Comparison of ENCODE assay signal across 9 cellular contexts in the genomic region with DNA sequence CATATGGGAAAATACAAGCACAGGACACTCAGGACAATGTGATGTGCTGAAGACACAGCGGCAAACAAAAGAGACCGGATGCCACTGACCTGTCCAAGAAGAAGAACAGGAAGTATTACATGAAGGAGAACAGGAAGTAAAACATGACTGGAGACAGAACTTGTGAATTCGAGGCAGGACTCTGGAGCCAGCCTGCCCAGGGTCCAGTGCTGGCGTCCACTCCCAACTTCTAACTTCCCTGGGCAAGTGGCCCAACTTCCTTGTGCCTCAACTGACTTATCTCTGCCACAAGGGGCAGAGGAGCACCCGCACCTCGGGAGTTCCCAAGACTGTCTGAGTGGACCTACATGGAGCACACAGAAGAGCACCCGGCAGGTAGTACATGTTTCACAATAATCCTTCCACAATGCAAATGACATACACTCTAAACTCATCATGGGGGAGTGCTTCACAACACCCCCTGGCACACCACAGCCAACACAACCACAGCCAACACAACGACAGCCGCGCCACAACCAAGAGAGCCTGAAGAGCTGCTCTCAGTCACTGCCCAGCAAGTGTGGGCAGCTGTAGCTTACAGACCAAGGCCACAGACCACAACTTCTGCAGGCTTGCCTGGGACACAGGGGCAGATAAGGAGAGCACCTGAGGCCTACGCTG. TPM values are rescaled to one million over a fixed set of nuclear protein-coding genes. Genes with fewer than 3 reads are reported as not detected.
DNase-seq lines count a peak whose midpoint lies in the region; ATAC-seq and TF ChIP-seq lines count a peak whose summit lies in the region.
"Had no signal": no experiment of that assay in that cellular context is flagged by ENCODE, and none has a peak within 500 bp of the region (broad histone marks: within the 10 kb centered on the region; RNA-seq: fewer than 3 reads in every experiment).

No MANE protein-coding gene starts in this region.

- no peak overlapping the region for H3K4me3 ChIP-seq in MG63
- H3K4me3 ChIP-seq in cardiac fibroblast (replicated peaks in 1 of 2; ENCODE audit: low read depth in 2 of 2, low read length in 2 of 2): no peak overlapping the region
- H3K4me3 ChIP-seq in SJCRH30: no peak overlapping the region
- H3K4me3 ChIP-seq: tibial nerve had no signal

- peaks cover 8% of the 10 kb centered on the region for H3K4me1 ChIP-seq in SJCRH30

- H3K4me3 Mint-ChIP-seq in CD14-positive monocyte: peak overlapping the region in 1 of 2 donors; percentile 87

- TF ChIP-seq CTCF in CD14-positive monocyte (IDR thresholded peaks at IDR 0.05) (peak; percentile 74), cardiac fibroblast (IDR thresholded peaks at IDR 0.05; ENCODE audit: low read depth, low read length) (peak; percentile 38)

- peak overlapping the region; percentile 89 to 96 (median 93) for H3K27ac Mint-ChIP-seq in CD14-positive monocyte

- no peaks in the 10 kb centered on the region for H3K27me3 Mint-ChIP-seq in CD14-positive monocyte (ENCODE audit: low read depth in 3 of 3)

- H3K36me3 ChIP-seq in MG63: no peaks in the 10 kb centered on the region
- peaks cover 15% of the 10 kb centered on the region for H3K36me3 ChIP-seq in SJCRH30
- H3K36me3 ChIP-seq: tibial nerve had no signal

- no peak overlapping the region for H3K27ac ChIP-seq in SJCRH30

- H3K4me1 Mint-ChIP-seq in CD14-positive monocyte: peaks cover 51% of the 10 kb centered on the region

- H3K27me3 ChIP-seq in MG63 (no peaks in the 10 kb centered on the region), SJCRH30 (no peaks in the 10 kb centered on the region)
- H3K27me3 ChIP-seq: tibial nerve had no signal

- intact Hi-C loops in CD14-positive monocyte (cut with micrococcal nuclease): no loop called here

- DNase-seq in CD14-positive monocyte (ENCODE audit: low spot score): peak; percentile 64
- DNase-seq in MG63: peak; percentile 43
- DNase-seq in cardiac fibroblast (ENCODE audit: low read depth in 2 of 2): peak; percentile 51 to 59
- DNase-seq in myocyte (ENCODE audit: low read depth): peak; percentile 44
- DNase-seq in SJCRH30: no peak
- DNase-seq in COR-L47 (lab: John Stamatoyannopoulos, UW): no peak
- no peak for DNase-seq in activated effector memory CD4-positive, alpha-beta T cell treated with anti-CD3 and anti-CD28 coated beads, Interleukin-2, amount 50 U/mL, for 16 hours

- no peak for ATAC-seq in HG02852 (IDR thresholded peaks at IDR 0.05; ENCODE audit: unreplicated experiment)

- no peaks in the 10 kb centered on the region for H3K9me3 Mint-ChIP-seq in CD14-positive monocyte

- H3K36me3 Mint-ChIP-seq in CD14-positive monocyte: peaks cover 8 to 22% of the 10 kb centered on the region in 2 donors

- H3K9me3 ChIP-seq in MG63 (no peaks in the 10 kb centered on the region), SJCRH30 (replicated peaks) (no peaks in the 10 kb centered on the region; the same call in 1 of the 2 replicates)
- H3K9me3 ChIP-seq: tibial nerve had no signal

RNA-seq across cellular contexts. Expression of gene ANKRD11, which starts 36.6 kb away (rescaled TPM):
- polyA plus RNA-seq in CD14-positive monocyte: 1 to 10 TPM; 3.2 to 5.4 TPM
- 54.3 and 98.9 TPM in 2 replicates for total RNA-seq in MG63 (2014; rRNA removed; shearing (Covaris generic); ENCODE audit: low replicate concordance)
- 34.2 and 37.1 TPM in 2 replicates for total RNA-seq in myocyte
- polyA plus RNA-seq in myocyte (2012): 85.5 TPM
- total RNA-seq in SJCRH30 (2014; rRNA removed; shearing (Covaris generic)): 105 and 116 TPM in 2 replicates

RNA-seq across cellular contexts. Expression of gene SPG7, which starts 54.4 kb away (rescaled TPM):
- polyA plus RNA-seq in CD14-positive monocyte: 10 to 100 TPM; 30.3 to 34.4 TPM
- 52.8 and 71.9 TPM in 2 replicates for total RNA-seq in MG63 (2014; rRNA removed; shearing (Covaris generic); ENCODE audit: low replicate concordance)
- 196 and 234 TPM in 2 replicates for total RNA-seq in myocyte
- 82.4 TPM for polyA plus RNA-seq in myocyte (2012)
- 137 and 161 TPM in 2 replicates for total RNA-seq in SJCRH30 (2014; rRNA removed; shearing (Covaris generic))

Comparison
In these comparisons a context has a peak if more than half of its experiments do, and no peak if none do; other contexts are left out.
1. DNase-seq: peak in CD14-positive monocyte (single experiment), MG63 (single experiment), cardiac fibroblast (2 of 2) and myocyte (single experiment); none in SJCRH30 (0 of 2), COR-L47 (single experiment) and activated effector memory CD4-positive, alpha-beta T cell treated with anti-CD3 and anti-CD28 coated beads, Interleukin-2, amount 50 U/mL, for 16 hours (single experiment).